ENCODE assay signal across 8 cellular contexts in the genomic region with DNA sequence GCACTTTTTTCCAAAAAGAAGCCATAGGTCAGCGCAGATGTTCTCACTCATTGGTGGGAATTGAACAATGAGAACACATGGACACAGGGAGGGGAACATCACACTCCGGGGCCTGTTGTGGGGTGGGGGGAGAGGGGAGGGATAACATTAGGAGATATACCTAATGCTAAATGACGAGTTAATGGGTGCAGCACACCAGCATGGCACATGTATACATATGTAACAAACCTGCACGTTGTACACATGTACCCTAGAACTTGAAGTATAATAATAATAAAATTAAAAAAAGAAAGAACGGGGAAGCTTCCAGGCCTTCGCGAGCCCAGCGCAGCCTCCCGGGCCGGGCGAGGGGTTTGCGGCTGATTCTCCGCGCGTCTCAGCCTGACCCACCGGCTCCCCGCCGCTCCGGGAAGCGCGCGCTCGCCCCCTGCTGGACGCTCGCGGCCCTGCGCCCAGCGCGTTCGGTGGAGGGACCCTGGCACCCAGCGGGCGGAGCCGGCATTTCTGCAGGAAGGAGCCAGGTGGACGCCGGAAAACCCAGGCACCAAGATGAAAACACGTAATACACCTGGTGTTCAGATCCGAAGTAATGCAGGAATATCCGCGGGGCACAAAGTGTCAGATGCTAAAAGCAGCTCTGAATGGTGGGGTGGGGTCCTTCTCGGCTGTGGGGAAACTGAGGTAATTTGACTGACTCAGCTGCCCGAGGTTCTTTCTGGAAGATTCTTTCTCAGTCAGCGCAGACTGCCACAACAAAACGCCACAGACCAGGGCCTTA.
DNase-seq lines count a peak whose midpoint lies in the region; ATAC-seq, FAIRE-seq and TF ChIP-seq lines count a peak whose summit lies in the region.
"Not testable (repeated sequence)": the region's sequence is repeated elsewhere in the genome, so short reads cannot be mapped to it uniquely, and the experiment has no call there.

No MANE protein-coding gene starts in this region.

- H2AFZ ChIP-seq in HepG2 (ENCODE audit: low read length): not testable (repeated sequence)

- ATAC-seq in RWPE2 (ENCODE audit: low read depth) (peak; percentile 89), HepG2 (peak; percentile 92)
- ATAC-seq in effector memory CD8-positive, alpha-beta T cell (replicated peaks): peak; percentile 83

- peak; percentile 97 for TF ChIP-seq RAD21 in HepG2 (CRISPR knock-in tag; IDR thresholded peaks at IDR 0.05)

- POLR2A ChIA-PET in HepG2 (lab: Yijun Ruan, JAX): not testable (repeated sequence)

- H3K27me3 Mint-ChIP-seq in effector memory CD8-positive, alpha-beta T cell: peaks cover 11 to 32% of the 10 kb centered on the region in 2 donors

- not testable (repeated sequence) for H3K4me3 Mint-ChIP-seq in effector memory CD8-positive, alpha-beta T cell

- H3K27ac Mint-ChIP-seq in effector memory CD8-positive, alpha-beta T cell: not testable (repeated sequence)

- TF ChIP-seq EP300 in HepG2 (IDR thresholded peaks at IDR 0.05; ENCODE audit: low read depth in 2 of 2, low read length in 2 of 2); HepG2 (CRISPR knock-in tag; IDR thresholded peaks at IDR 0.05; ENCODE audit: borderline replicate concordance): not testable (repeated sequence)

- not testable (repeated sequence) for BruUV-seq in HepG2 (replicated peaks; lab: Mats Ljungman, UMichigan)

- TF ChIP-seq CTCF in GM13976 (IDR thresholded peaks at IDR 0.05; ENCODE audit: borderline replicate concordance, control extremely low read depth, extremely low read depth, insufficient read depth, missing control alignments) (peak; percentile 98), RWPE2 (IDR thresholded peaks at IDR 0.05; ENCODE audit: poor library complexity, severe bottlenecking) (peak; percentile 97), HepG2 (CRISPR knock-in tag; IDR thresholded peaks at IDR 0.05) (peak; percentile 93)

- H3K4me3 ChIP-seq in RWPE2 (ENCODE audit: severe bottlenecking); HepG2 (replicated peaks in 1 of 3; ENCODE audit: insufficient read depth in 1 of 3, low read depth in 2 of 3, low read length in 3 of 3): not testable (repeated sequence)

- CTCF ChIA-PET in HepG2 (lab: Yijun Ruan, JAX; ENCODE audit: low intra/inter-chr PET ratio, low total read pairs): interaction anchor here (1.2 to 4.7 kb wide), 3 partner anchors 326 to 673 kb away, joined by 3 to 62 read pairs (median 11); partner anchors contain the start of gene OLFM1

- H3K9me3 Mint-ChIP-seq in effector memory CD8-positive, alpha-beta T cell: not testable (repeated sequence)

- H3K9ac ChIP-seq in HepG2 (ENCODE audit: insufficient read depth, low read depth, low read length): not testable (repeated sequence)

- not testable (repeated sequence) for H3K36me3 Mint-ChIP-seq in effector memory CD8-positive, alpha-beta T cell (ENCODE audit: insufficient read depth)

- not testable (repeated sequence) for TF ChIP-seq POLR2A in HepG2 (IDR thresholded peaks at IDR 0.05; ENCODE audit: insufficient read depth in 1 of 2, low read depth in 2 of 2, low read length in 2 of 2)

- H3K79me2 ChIP-seq in HepG2 (ENCODE audit: insufficient read depth, low read length): not testable (repeated sequence)

- WGBS in HepG2 (ENCODE audit: low lambda C conversion rate): 5% methylated on average over 26 of the region's 43 CpGs

- not testable (repeated sequence) for H3K4me1 ChIP-seq in RWPE2 (ENCODE audit: insufficient read depth, poor library complexity, severe bottlenecking); HepG2 (ENCODE audit: insufficient read depth, low read length)

- FAIRE-seq in HepG2 (lab: Jason Lieb, UNC): not testable (repeated sequence)

- not testable (repeated sequence) for H3K27ac ChIP-seq in RWPE2 (ENCODE audit: poor library complexity, severe bottlenecking); HepG2 (ENCODE audit: extremely low read length, insufficient read depth, low read length)

- not testable (repeated sequence) for H3K27me3 ChIP-seq in RWPE2 (ENCODE audit: insufficient read depth, poor library complexity, severe bottlenecking)
- H3K27me3 ChIP-seq in HepG2 (ENCODE audit: control insufficient read depth in 1 of 2, insufficient read depth in 2 of 2, low read length in 2 of 2): peaks cover 8 to 62% of the 10 kb centered on the region in 2 experiments

- intact Hi-C loops in HepG2 (cut with micrococcal nuclease; ENCODE audit: unreplicated experiment): loop anchor here (2.0 kb wide), 1 partner anchor 326 kb away; the partner anchor contains the start of gene OLFM1

- H4K20me1 ChIP-seq in HepG2 (ENCODE audit: insufficient read depth, low read length): not testable (repeated sequence)

- DNase-seq in ACHN (peak; percentile 56), GM13976 (ENCODE audit: low spot score) (peak; percentile 93), NAMALWA (ENCODE audit: low spot score) (peak; percentile 73), RWPE2 (ENCODE audit: low spot score) (peak; percentile 61), activated T-cell treated with anti-CD3 and anti-CD28 coated beads for 48 hours (ENCODE audit: low read depth) (peak; percentile 77), HepG2 (ENCODE audit: low spot score) (peak; percentile 43)
- peak; percentile 42 to 60 (median 54) for DNase-seq in effector memory CD8-positive, alpha-beta T cell
- DNase-seq in stimulated activated CD4-positive, alpha-beta T cell treated with anti-CD3 and anti-CD28 coated beads, Interleukin-15, amount 100 ng/mL, for 48 hours (ENCODE audit: low read depth in 2 of 2): peak; percentile 35 to 57

- in situ Hi-C loops in ACHN (cut with HindIII; ENCODE audit: low pct_ligation_motif_present, low pct_unique_long_range_greater_than_20kb, low sequenced_read_pairs): not testable (repeated sequence)
- in situ Hi-C loops in GM13976 (cut with MboI; ENCODE audit: low sequenced_read_pairs, unreplicated experiment) (loop anchor here (25.0 kb wide), 1 partner anchor 325 kb away; the partner anchor contains the start of gene OLFM1), HepG2 (cut with HindIII; ENCODE audit: extremely low pct_ligation_motif_present, low pct_unique_long_range_greater_than_20kb) (loop anchor here (5.0 kb wide), 1 partner anchor 325 kb away; the partner anchor contains the start of gene OLFM1)

- H3K4me2 ChIP-seq in HepG2 (ENCODE audit: low read depth, low read length): not testable (repeated sequence)

- H3K4me1 Mint-ChIP-seq in effector memory CD8-positive, alpha-beta T cell (ENCODE audit: low read depth in 2 of 2): not testable (repeated sequence)

- not testable (repeated sequence) for H3K9me3 ChIP-seq in RWPE2 (ENCODE audit: severe bottlenecking); HepG2 (ENCODE audit: low read length)

- H3K36me3 ChIP-seq in RWPE2 (ENCODE audit: low read depth); HepG2 (replicated peaks in 1 of 2; ENCODE audit: control insufficient read depth in 1 of 2, insufficient read depth in 2 of 2, low read length in 2 of 2): not testable (repeated sequence)

TF ChIP-seq in HepG2, 621 proteins besides CTCF, POLR2A, EP300 and RAD21 (continues in another document):
- TF ChIP-seq MTF2 (CRISPR knock-in tag; IDR thresholded peaks at IDR 0.05; ENCODE audit: borderline replicate concordance): peak; percentile 99
- TF ChIP-seq, protein P1, sequence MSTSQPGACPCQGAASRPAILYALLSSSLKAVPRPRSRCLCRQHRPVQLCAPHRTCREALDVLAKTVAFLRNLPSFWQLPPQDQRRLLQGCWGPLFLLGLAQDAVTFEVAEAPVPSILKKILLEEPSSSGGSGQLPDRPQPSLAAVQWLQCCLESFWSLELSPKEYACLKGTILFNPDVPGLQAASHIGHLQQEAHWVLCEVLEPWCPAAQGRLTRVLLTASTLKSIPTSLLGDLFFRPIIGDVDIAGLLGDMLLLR (CRISPR knock-in tag; IDR thresholded peaks at IDR 0.05): 0 out of 2 replicates have a peak, but pooled peaks have one; percentile 23
- peak; percentile 48; the same call in 1 of the 2 replicates for TF ChIP-seq KDM2A (CRISPR knock-in tag; IDR thresholded peaks at IDR 0.05; ENCODE audit: borderline replicate concordance, low read depth)
- 0 out of 2 replicates have a peak, but pooled peaks have one; percentile 34 for TF ChIP-seq MIER2 (CRISPR knock-in tag; IDR thresholded peaks at IDR 0.05)
- TF ChIP-seq HNF1B (CRISPR knock-in tag; IDR thresholded peaks at IDR 0.05): 0 out of 2 replicates have a peak, but pooled peaks have one; percentile 37
- TF ChIP-seq SMC3 (IDR thresholded peaks at IDR 0.05; ENCODE audit: low read length): peak; percentile 22; the same call in 1 of the 2 replicates
- TF ChIP-seq, protein P2, sequence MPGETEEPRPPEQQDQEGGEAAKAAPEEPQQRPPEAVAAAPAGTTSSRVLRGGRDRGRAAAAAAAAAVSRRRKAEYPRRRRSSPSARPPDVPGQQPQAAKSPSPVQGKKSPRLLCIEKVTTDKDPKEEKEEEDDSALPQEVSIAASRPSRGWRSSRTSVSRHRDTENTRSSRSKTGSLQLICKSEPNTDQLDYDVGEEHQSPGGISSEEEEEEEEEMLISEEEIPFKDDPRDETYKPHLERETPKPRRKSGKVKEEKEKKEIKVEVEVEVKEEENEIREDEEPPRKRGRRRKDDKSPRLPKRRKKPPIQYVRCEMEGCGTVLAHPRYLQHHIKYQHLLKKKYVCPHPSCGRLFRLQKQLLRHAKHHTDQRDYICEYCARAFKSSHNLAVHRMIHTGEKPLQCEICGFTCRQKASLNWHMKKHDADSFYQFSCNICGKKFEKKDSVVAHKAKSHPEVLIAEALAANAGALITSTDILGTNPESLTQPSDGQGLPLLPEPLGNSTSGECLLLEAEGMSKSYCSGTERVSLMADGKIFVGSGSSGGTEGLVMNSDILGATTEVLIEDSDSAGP (CRISPR knock-in tag; IDR thresholded peaks at IDR 0.05; ENCODE audit: borderline replicate concordance): peak; percentile 60; the same call in 1 of the 2 replicates

Comparison
In these comparisons a context has a peak if more than half of its experiments do, and no peak if none do; other contexts are left out.
1. DNase-seq: peak in every context shown above with its lines; median percentile 93 in GM13976; 77 in activated T-cell treated with anti-CD3 and anti-CD28 coated beads for 48 hours; 73 in NAMALWA; 61 in RWPE2; 56 in ACHN; 54 in effector memory CD8-positive, alpha-beta T cell; 46 in stimulated activated CD4-positive, alpha-beta T cell treated with anti-CD3 and anti-CD28 coated beads, Interleukin-15, amount 100 ng/mL, for 48 hours; 43 in HepG2.